ENCODE assay signal across 8 cellular contexts in the genomic region with DNA sequence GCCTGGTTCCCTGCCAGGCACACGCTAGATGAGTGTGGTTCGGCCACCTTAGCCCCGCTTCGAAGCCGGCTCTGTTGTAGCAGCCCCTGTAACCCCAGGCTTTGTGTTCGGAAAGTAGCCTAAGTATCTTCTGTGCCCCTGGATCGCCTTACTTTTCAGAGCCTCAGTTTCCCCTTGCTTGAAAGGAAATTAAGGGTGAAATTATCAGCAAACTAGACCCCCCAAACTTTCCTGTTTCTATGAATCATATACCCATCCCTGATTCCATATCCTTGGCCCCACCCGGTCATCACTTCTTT. TPM values are rescaled to one million over a fixed set of nuclear protein-coding genes. Genes with fewer than 3 reads are reported as not detected.
DNase-seq lines count a peak whose midpoint lies in the region; ATAC-seq, FAIRE-seq and TF ChIP-seq lines count a peak whose summit lies in the region.

No MANE protein-coding gene starts in this region.

- no peaks in the 10 kb centered on the region for H3K9me3 Mint-ChIP-seq in osteocyte (ENCODE audit: unreplicated experiment)

- no peak for FAIRE-seq in D721Med (lab: Jason Lieb, UNC)

- H3K9ac ChIP-seq in NT2/D1 (ENCODE audit: insufficient read length, low read depth), result peak overlapping the region; percentile 97

- H3K4me1 ChIP-seq in NT2/D1 (ENCODE audit: insufficient read depth, insufficient read length), result no peaks in the 10 kb centered on the region

- TF ChIP-seq CTCF in D721Med (IDR thresholded peaks at IDR 0.05; ENCODE audit: insufficient read depth, missing control alignments), result peak; percentile 4
- TF ChIP-seq CTCF in epithelial cell of esophagus (IDR thresholded peaks at IDR 0.05; ENCODE audit: insufficient read depth, low read depth, low read length, missing control alignments), result no peak
- TF ChIP-seq CTCF in osteocyte (IDR thresholded peaks at IDR 0.05), result no peak

- no peak for ATAC-seq in GM19023 (IDR thresholded peaks at IDR 0.05; ENCODE audit: unreplicated experiment)
- no peak for ATAC-seq in GM21515 (IDR thresholded peaks at IDR 0.05; ENCODE audit: unreplicated experiment)

- H3K27ac Mint-ChIP-seq in osteocyte (ENCODE audit: unreplicated experiment), result peak overlapping the region; percentile 95

- peak overlapping the region; percentile 97 for H3K4me3 Mint-ChIP-seq in osteocyte (ENCODE audit: unreplicated experiment)

- no peaks in the 10 kb centered on the region for H3K27me3 ChIP-seq in NT2/D1 (ENCODE audit: insufficient read depth, insufficient read length)

- H3K36me3 Mint-ChIP-seq in osteocyte (ENCODE audit: unreplicated experiment), result peaks cover 21% of the 10 kb centered on the region

- DNase-seq in D721Med (ENCODE audit: insufficient read length, low spot score), result no peak
- no peak for DNase-seq in NT2/D1 (ENCODE audit: low read depth, low spot score)
- peak; percentile 6 for DNase-seq in epithelial cell of esophagus (ENCODE audit: low read depth)
- no peak for DNase-seq in osteocyte (ENCODE audit: extremely low spot score, unreplicated experiment)
- DNase-seq in NCI-H187 treated with DMSO at 0.1 percent for 48 hours (lab: John Stamatoyannopoulos, UW), result no peak
- DNase-seq in kidney tubule cell (ENCODE audit: low spot score), result no peak

- H3K4me1 Mint-ChIP-seq in osteocyte (ENCODE audit: unreplicated experiment), result peaks cover 49% of the 10 kb centered on the region

- H3K27me3 Mint-ChIP-seq in osteocyte (ENCODE audit: unreplicated experiment), result no peaks in the 10 kb centered on the region

- no peaks in the 10 kb centered on the region for H3K9me3 ChIP-seq in NT2/D1 (ENCODE audit: insufficient read depth, low read length)

- H3K4me3 ChIP-seq in NT2/D1 (ENCODE audit: insufficient read length, low read depth), result peak overlapping the region; percentile 99
- peak overlapping the region; percentile 99 for H3K4me3 ChIP-seq in epithelial cell of esophagus (ENCODE audit: low read length)

- peaks cover 79% of the 10 kb centered on the region for H3K36me3 ChIP-seq in NT2/D1 (ENCODE audit: insufficient read depth, insufficient read length, low read length)

RNA-seq across cellular contexts. Expression of a gene that starts 0.3 kb away (rescaled TPM):
- total RNA-seq in osteocyte, result 32.6 and 35.3 TPM in 2 replicates

RNA-seq across cellular contexts. Expression of a gene that starts 0.5 kb away (rescaled TPM):
- 293 and 307 TPM in 2 replicates for total RNA-seq in osteocyte

RNA-seq across cellular contexts. Expression of a gene that starts 29.0 kb away (rescaled TPM):
- 4.2 and 4.5 TPM in 2 replicates for total RNA-seq in osteocyte

RNA-seq across cellular contexts. Expression of a gene that starts 45.8 kb away (rescaled TPM):
- total RNA-seq in osteocyte, result 12.3 and 14.2 TPM in 2 replicates

RNA-seq across cellular contexts. Expression of a gene that starts 55.4 kb away (rescaled TPM):
- total RNA-seq in osteocyte, result 1.9 and 2.1 TPM in 2 replicates
